8 cellular contexts compared by ENCODE assay signal in the genomic region with DNA sequence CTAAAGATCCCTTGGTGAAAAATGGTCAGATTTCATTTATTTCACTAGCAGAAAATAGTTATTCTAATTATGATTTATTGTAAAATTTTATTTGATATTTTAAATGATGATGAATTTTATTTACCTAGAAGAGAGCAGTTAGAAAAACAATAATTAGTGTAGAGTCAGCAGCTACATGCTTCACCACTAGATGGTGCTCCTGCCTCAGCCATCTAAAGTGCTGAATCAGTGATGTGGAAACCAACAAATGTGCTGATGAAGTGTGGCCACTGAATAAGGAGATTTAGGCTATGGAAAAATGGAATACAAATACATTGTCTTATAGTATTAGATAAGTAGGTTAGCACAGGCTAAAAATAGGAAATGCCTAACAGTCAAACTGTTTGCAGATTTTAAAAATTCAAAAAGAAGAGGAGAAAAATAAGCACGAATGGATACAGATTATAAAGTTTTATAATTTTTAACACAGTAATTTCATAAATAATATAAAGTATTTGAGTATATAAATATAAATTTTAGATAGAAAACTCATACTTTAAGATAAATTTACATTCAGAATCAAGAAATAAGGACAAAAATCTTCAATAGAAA.
A peak's percentile ranks its signal among the peaks of the same experiment; 100 is the strongest.
DNase-seq lines count a peak whose midpoint lies in the region; ATAC-seq and TF ChIP-seq lines count a peak whose summit lies in the region.

No MANE protein-coding gene starts in this region.

- no peaks in the 10 kb centered on the region for H3K4me1 Mint-ChIP-seq in naive B cell

- in situ Hi-C loops in KBM-7 (cut with MboI; ENCODE audit: low pct_unique_long_range_greater_than_20kb, low sequenced_read_pairs), result no loop called here

- peak overlapping the region in 1 of 6 donors; percentile 7 for H3K27ac Mint-ChIP-seq in naive B cell

- no peaks in the 10 kb centered on the region for H3K9me3 Mint-ChIP-seq in naive B cell

- peak; percentile 50 for DNase-seq in DMS79 (lab: John Stamatoyannopoulos, UW)
- peak; percentile 74 for DNase-seq in KBM-7
- peak; percentile 13 for DNase-seq in OCI-M2 (lab: John Stamatoyannopoulos, UW; ENCODE audit: unreplicated experiment)
- peak; percentile 63 for DNase-seq in activated T-cell treated with anti-CD3 and anti-CD28 coated beads for 24 hours (ENCODE audit: low read depth)
- DNase-seq in erythroblast (lab: John Stamatoyannopoulos, UW), result peak; percentile 82 to 92
- DNase-seq in naive B cell, result peak; percentile 58
- peak; percentile 40 to 56 for DNase-seq in stimulated activated CD8-positive, alpha-beta memory T cell treated with anti-CD3 and anti-CD28 coated beads, Interleukin-7, amount 100 ng/mL, for 4 hours (ENCODE audit: low read depth in 2 of 2)

- H3K36me3 Mint-ChIP-seq in naive B cell, result no peaks in the 10 kb centered on the region

- ATAC-seq in naive B cell (ENCODE audit: low read depth in 2 of 2), result peak; percentile 49 to 70
- ATAC-seq in GM21528 (IDR thresholded peaks at IDR 0.05; ENCODE audit: low FRiP score, unreplicated experiment), result no peak

- no peak for TF ChIP-seq POLR2A in erythroblast (IDR thresholded peaks at IDR 0.05; ENCODE audit: low read length)

- no peaks in the 10 kb centered on the region for H3K27me3 Mint-ChIP-seq in naive B cell

- no peak overlapping the region for H3K4me3 Mint-ChIP-seq in naive B cell

Comparison
In these comparisons a context has a peak if more than half of its experiments do, and no peak if none do; other contexts are left out.
1. DNase-seq: peak in every context shown above with its lines; median percentile 87 in erythroblast; 74 in KBM-7; 63 in activated T-cell treated with anti-CD3 and anti-CD28 coated beads for 24 hours; 58 in naive B cell; 50 in DMS79; 48 in stimulated activated CD8-positive, alpha-beta memory T cell treated with anti-CD3 and anti-CD28 coated beads, Interleukin-7, amount 100 ng/mL, for 4 hours; 13 in OCI-M2.